In genomic region chr5:152505442-152506042, GRCh38 we compare ENCODE assay signal across 8 cellular contexts.
DNase-seq lines count a peak whose midpoint lies in the region; ATAC-seq and FAIRE-seq lines count a peak whose summit lies in the region.

No MANE protein-coding gene starts in this region.

- no peaks in the 10 kb centered on the region for H3K4me1 Mint-ChIP-seq in activated CD4-positive, alpha-beta T cell treated with anti-CD3 and anti-CD28 coated beads, Interleukin-2, amount 10 ng/mL, durations not matched to agents 24 days and 14 days

- H3K36me3 Mint-ChIP-seq in activated CD4-positive, alpha-beta T cell treated with anti-CD3 and anti-CD28 coated beads, Interleukin-2, amount 10 ng/mL, durations not matched to agents 24 days and 14 days (ENCODE audit: low read depth), result no peaks in the 10 kb centered on the region

- H3K9me3 Mint-ChIP-seq in activated CD4-positive, alpha-beta T cell treated with anti-CD3 and anti-CD28 coated beads, Interleukin-2, amount 10 ng/mL, durations not matched to agents 24 days and 14 days, result no peaks in the 10 kb centered on the region

- peak; percentile 60 for DNase-seq in D341Med (ENCODE audit: low spot score)
- peak; percentile 8 for DNase-seq in GM19239 (ENCODE audit: insufficient read length, low spot score)
- peak; percentile 52 for DNase-seq in NCI-H2196 treated with DMSO at 0.1 percent for 48 hours (lab: John Stamatoyannopoulos, UW; ENCODE audit: unreplicated experiment)
- peak; percentile 78 for DNase-seq in activated CD4-positive, alpha-beta T cell treated with anti-CD3 and anti-CD28 coated beads, Interleukin-2, amount 10 ng/mL, durations not matched to agents 24 days and 14 days
- DNase-seq in fibroblast of the conjunctiva (ENCODE audit: low read depth), result peak; percentile 29
- DNase-seq in occipital lobe (lab: John Stamatoyannopoulos, UW), result peak; percentile 17
- DNase-seq in stimulated activated naive CD4-positive, alpha-beta T cell treated with Interleukin-2 at 50 U/mL for 16 hours (lab: John Stamatoyannopoulos, UW), result no peak

- intact Hi-C loops in activated CD4-positive, alpha-beta T cell treated with anti-CD3 and anti-CD28 coated beads, Interleukin-2, amount 10 ng/mL, durations not matched to agents 24 days and 14 days (cut with micrococcal nuclease), result loop anchor here (10.0 kb wide), 2 partner anchors 361 to 681 kb away; no protein-coding TSS in a partner anchor

- no peak overlapping the region for H3K27ac Mint-ChIP-seq in activated CD4-positive, alpha-beta T cell treated with anti-CD3 and anti-CD28 coated beads, Interleukin-2, amount 10 ng/mL, durations not matched to agents 24 days and 14 days

- peak; percentile 97 for FAIRE-seq in GM19239 (lab: Jason Lieb, UNC)

- H3K27me3 Mint-ChIP-seq in activated CD4-positive, alpha-beta T cell treated with anti-CD3 and anti-CD28 coated beads, Interleukin-2, amount 10 ng/mL, durations not matched to agents 24 days and 14 days, result peaks cover 3% of the 10 kb centered on the region

- peak; percentile 89 for ATAC-seq in HG03135 (IDR thresholded peaks at IDR 0.05; ENCODE audit: unreplicated experiment)

- H3K4me3 Mint-ChIP-seq in activated CD4-positive, alpha-beta T cell treated with anti-CD3 and anti-CD28 coated beads, Interleukin-2, amount 10 ng/mL, durations not matched to agents 24 days and 14 days, result no peak overlapping the region
